18 cellular contexts compared by ENCODE assay signal in the genomic region with DNA sequence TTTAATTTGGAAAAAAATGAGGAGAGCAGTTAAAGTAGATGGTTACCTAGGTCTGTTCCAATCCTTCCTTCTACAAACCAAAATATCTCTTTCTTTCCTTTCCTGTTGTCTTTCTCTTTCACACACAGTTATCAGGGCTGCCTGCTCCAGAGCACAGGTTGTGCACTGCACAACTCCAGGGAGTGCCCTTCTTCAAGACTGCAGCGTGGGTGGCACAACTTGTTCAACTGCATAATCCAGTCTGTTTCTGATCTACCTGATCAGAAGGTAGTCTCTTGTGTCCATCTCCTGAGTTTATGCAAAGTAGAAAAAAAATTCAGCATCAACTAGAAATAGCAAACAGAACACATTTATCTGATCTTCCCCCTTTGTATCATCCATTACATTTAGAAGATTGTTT.
DNase-seq lines count a peak whose midpoint lies in the region; ATAC-seq and TF ChIP-seq lines count a peak whose summit lies in the region.
"Had no signal": no experiment of that assay in that cellular context is flagged by ENCODE, and none has a peak within 500 bp of the region (broad histone marks: within the 10 kb centered on the region; RNA-seq: fewer than 3 reads in every experiment).

No MANE protein-coding gene starts in this region.

- H3K9me3 ChIP-seq in left lung (no peaks in the 10 kb centered on the region), GM23248 (ENCODE audit: low read depth) (no peaks in the 10 kb centered on the region)

- 33 to 46% methylated on average over 1 of the region's 1 CpG for WGBS in GM23248 (ENCODE audit: low coverage in 1 of 2, low lambda C conversion rate in 2 of 2, missing lambda C conversion rate in 2 of 2), 2 experiments

- H3K4me3 ChIP-seq in epithelial cell of esophagus (ENCODE audit: low read length): no peak overlapping the region
- H3K4me3 ChIP-seq in left lung: no peak overlapping the region
- H3K4me3 ChIP-seq in GM23248: no peak overlapping the region
- H3K4me3 ChIP-seq: BLaER1 treated with 17β-estradiol and CSF1 and Interleukin-3, amounts not matched to agents 10 nM and 100 nM had no signal

- no peaks in the 10 kb centered on the region for H3K4me1 Mint-ChIP-seq in activated naive CD4-positive, alpha-beta T cell treated with anti-CD3 and anti-CD28 coated beads, Interleukin-2, amount 50 U/mL, for 24 hours
- H3K4me1 Mint-ChIP-seq: B cell had no signal

- peak; percentile 49 for ATAC-seq in left lung
- ATAC-seq: CD8-positive, alpha-beta T cell had no signal

- H3K27ac Mint-ChIP-seq in activated naive CD4-positive, alpha-beta T cell treated with anti-CD3 and anti-CD28 coated beads, Interleukin-2, amount 50 U/mL, for 24 hours: peak overlapping the region; percentile 56
- H3K27ac Mint-ChIP-seq: B cell; CD4-positive, alpha-beta T cell; CD8-positive, alpha-beta T cell had no signal

- H3K4me2 ChIP-seq in GM23248 (ENCODE audit: unreplicated experiment): no peak overlapping the region
- H3K4me2 ChIP-seq: BLaER1 treated with 17β-estradiol and CSF1 and Interleukin-3, amounts not matched to agents 10 nM and 100 nM had no signal

- no peaks in the 10 kb centered on the region for H4K20me1 ChIP-seq in GM23248 (ENCODE audit: insufficient read depth)
- H4K20me1 ChIP-seq: BLaER1 treated with 17β-estradiol and CSF1 and Interleukin-3, amounts not matched to agents 10 nM and 100 nM had no signal

- H3K4me1 ChIP-seq in left lung (peaks cover 0 to 4% of the 10 kb centered on the region in 2 donors), GM23248 (ENCODE audit: insufficient read depth) (peaks cover 9% of the 10 kb centered on the region)
- H3K4me1 ChIP-seq: Caco-2 had no signal

- H3K9me3 Mint-ChIP-seq in activated naive CD4-positive, alpha-beta T cell treated with anti-CD3 and anti-CD28 coated beads, Interleukin-2, amount 50 U/mL, for 24 hours: no peaks in the 10 kb centered on the region
- H3K9me3 Mint-ChIP-seq: CD4-positive, alpha-beta T cell; CD8-positive, alpha-beta T cell had no signal

- H3K9ac ChIP-seq in GM23248: no peak overlapping the region
- H3K9ac ChIP-seq: BLaER1 treated with 17β-estradiol and CSF1 and Interleukin-3, amounts not matched to agents 10 nM and 100 nM had no signal

- in situ Hi-C loops in GM23248 (cut with MboI): no loop called here

- no peak overlapping the region for H3K27ac ChIP-seq in left lung
- H3K27ac ChIP-seq in GM23248: no peak overlapping the region
- H3K27ac ChIP-seq: BLaER1 treated with 17β-estradiol and CSF1 and Interleukin-3, amounts not matched to agents 10 nM and 100 nM; C4-2B had no signal

- TF ChIP-seq CTCF in epithelial cell of esophagus (IDR thresholded peaks at IDR 0.05; ENCODE audit: insufficient read depth, low read depth, low read length, missing control alignments) (no peak), left lung (IDR thresholded peaks at IDR 0.05) (no peak)

- no peak overlapping the region for H3K4me3 Mint-ChIP-seq in activated naive CD4-positive, alpha-beta T cell treated with anti-CD3 and anti-CD28 coated beads, Interleukin-2, amount 50 U/mL, for 24 hours
- H3K4me3 Mint-ChIP-seq: B cell; CD4-positive, alpha-beta T cell; CD8-positive, alpha-beta T cell had no signal

- H3K27me3 ChIP-seq in left lung (no peaks in the 10 kb centered on the region), GM23248 (replicated peaks; ENCODE audit: insufficient read depth) (peaks cover 35% of the 10 kb centered on the region)
- H3K27me3 ChIP-seq: BLaER1 treated with 17β-estradiol and CSF1 and Interleukin-3, amounts not matched to agents 10 nM and 100 nM had no signal

- H3K36me3 ChIP-seq in left lung (no peaks in the 10 kb centered on the region), GM23248 (ENCODE audit: low read depth) (no peaks in the 10 kb centered on the region)
- H3K36me3 ChIP-seq: BLaER1 treated with 17β-estradiol and CSF1 and Interleukin-3, amounts not matched to agents 10 nM and 100 nM had no signal

- H3K27me3 Mint-ChIP-seq in activated naive CD4-positive, alpha-beta T cell treated with anti-CD3 and anti-CD28 coated beads, Interleukin-2, amount 50 U/mL, for 24 hours: peaks cover 3% of the 10 kb centered on the region

- H3K79me2 ChIP-seq in GM23248 (ENCODE audit: insufficient read depth): no peaks in the 10 kb centered on the region

- H2AFZ ChIP-seq in GM23248: no peak overlapping the region

- no peaks in the 10 kb centered on the region for H3K9me2 ChIP-seq in GM23248 (ENCODE audit: insufficient read depth)

- no peak for DNase-seq in activated naive CD4-positive, alpha-beta T cell (lab: John Stamatoyannopoulos, UW)
- DNase-seq in epithelial cell of esophagus (ENCODE audit: low read depth) (peak; percentile 61), left lung (no peak), GM23248 (no peak), AG08395 (ENCODE audit: low spot score) (no peak)
- DNase-seq: 8988T; ACHN; AML-193; Caco-2; Calu3; CD4-positive, alpha-beta T cell; CD8-positive, alpha-beta T cell; DMS79 treated with DMSO at 0.1 percent for 48 hours; GF-D8 had no signal

- no peaks in the 10 kb centered on the region for H3K36me3 Mint-ChIP-seq in activated naive CD4-positive, alpha-beta T cell treated with anti-CD3 and anti-CD28 coated beads, Interleukin-2, amount 50 U/mL, for 24 hours
- H3K36me3 Mint-ChIP-seq: CD8-positive, alpha-beta T cell had no signal

- intact Hi-C loops in left lung (cut with DNase I): no loop called here

- no peaks in the 10 kb centered on the region; the same call in none of the 2 replicates for H3F3A ChIP-seq in GM23248 (ENCODE audit: insufficient read depth)
